In the genomic region with DNA sequence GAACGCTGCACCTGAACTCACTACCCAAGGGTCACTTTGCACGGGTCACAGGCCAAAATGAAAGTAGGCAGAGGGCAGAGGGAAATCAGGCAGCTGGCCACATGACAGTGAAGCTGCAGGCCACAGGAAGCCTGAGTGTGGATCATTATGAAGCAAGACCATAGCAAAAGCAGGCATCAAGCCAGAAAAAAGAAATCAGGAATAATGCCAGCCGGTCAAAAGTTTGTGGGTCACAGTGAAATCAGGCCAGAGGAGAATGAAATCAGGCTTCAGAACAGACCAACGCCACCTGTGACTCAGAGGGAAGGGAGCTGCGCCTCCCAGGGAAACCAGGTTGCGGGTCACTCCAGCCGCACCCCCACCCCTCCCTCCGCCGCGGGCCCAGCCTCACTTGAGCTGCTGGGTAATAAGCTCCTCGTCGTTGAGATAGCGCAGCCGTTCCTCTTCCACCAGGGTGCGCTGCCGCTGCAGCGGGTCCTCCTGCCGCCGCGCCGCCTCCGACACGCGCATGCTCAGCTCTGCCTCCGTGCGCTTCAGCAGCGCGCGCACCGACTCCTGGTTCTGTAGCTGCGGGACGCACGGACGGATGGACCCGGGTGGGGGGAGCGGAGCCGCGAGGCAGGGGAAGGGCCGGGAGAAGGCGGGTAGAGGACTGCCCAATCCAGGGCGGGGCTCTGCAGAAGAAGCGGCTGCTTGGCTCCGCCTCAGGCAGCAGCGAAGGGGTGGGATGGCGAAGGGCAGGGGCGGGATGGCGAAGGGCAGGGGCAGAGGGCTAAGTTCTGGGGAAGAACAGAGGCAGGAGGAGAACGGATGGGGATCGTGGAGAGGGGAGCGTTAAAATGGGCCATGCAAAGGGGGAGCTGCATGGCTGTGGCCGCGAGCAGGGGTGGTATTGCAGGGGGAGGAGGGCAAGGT, we compare ENCODE assay signal across 1 cellular context.
TF ChIP-seq lines count a peak whose summit lies in the region.

No MANE protein-coding gene starts in this region.

TF ChIP-seq in K562, 482 proteins besides CTCF, POLR2A, EP300 and RAD21 (continued from another document and continues in another):
- TF ChIP-seq NR2C1 (IDR thresholded peaks at IDR 0.05) (no peak), NR2C1 (tag; IDR thresholded peaks at IDR 0.05) (no peak), SIN3A (IDR thresholded peaks at IDR 0.05; ENCODE audit: borderline replicate concordance in 2 of 2, control insufficient read depth in 1 of 2, low read depth in 2 of 2, low read length in 2 of 2) (no peak), CEBPG (CRISPR knock-in tag; IDR thresholded peaks at IDR 0.05) (no peak), CEBPG (tag; conservative IDR thresholded peaks at IDR 0.05 in 1 of 2, IDR thresholded peaks at IDR 0.05 in 1 of 2) (no peak), ZNF584 (CRISPR knock-in tag; IDR thresholded peaks at IDR 0.05; ENCODE audit: low read depth) (no peak), HLTF (IDR thresholded peaks at IDR 0.05) (no peak), CREM (IDR thresholded peaks at IDR 0.05; ENCODE audit: low read depth) (peak; percentile 81), FIP1L1 (IDR thresholded peaks at IDR 0.05; ENCODE audit: low read depth, low read length, poor library complexity, severe bottlenecking) (peak; percentile 27), ZNF121 (CRISPR knock-in tag; conservative IDR thresholded peaks at IDR 0.05) (no peak), BCOR (IDR thresholded peaks at IDR 0.05) (0 out of 2 replicates have a peak, but pooled peaks have one; percentile 29), RCOR1 (IDR thresholded peaks at IDR 0.05; ENCODE audit: borderline replicate concordance in 1 of 2, low read depth in 2 of 2, low read length in 2 of 2) (peak in 1 of 2 experiments; percentile 76; a peak in 2 of 4 replicates), KDM2B (CRISPR knock-in tag; IDR thresholded peaks at IDR 0.05) (peak; percentile 71; the same call in 1 of the 2 replicates), NELFE (IDR thresholded peaks at IDR 0.05; ENCODE audit: insufficient read depth, insufficient read length) (no peak), CAMTA2 (CRISPR knock-in tag; conservative IDR thresholded peaks at IDR 0.05) (no peak), ZFX (CRISPR knock-in tag; IDR thresholded peaks at IDR 0.05) (no peak), ZNF184 (CRISPR knock-in tag; IDR thresholded peaks at IDR 0.05) (no peak), SMARCB1 (IDR thresholded peaks at IDR 0.05; ENCODE audit: insufficient read length, low read depth) (no peak), ZNF764 (CRISPR knock-in tag; IDR thresholded peaks at IDR 0.05; ENCODE audit: low read depth) (no peak), ETS2 (tag; IDR thresholded peaks at IDR 0.05; ENCODE audit: borderline replicate concordance, poor library complexity, severe bottlenecking) (no peak), RBM15 (IDR thresholded peaks at IDR 0.05; ENCODE audit: insufficient read depth, low read length) (no peak), POLR3A (IDR thresholded peaks at IDR 0.05; ENCODE audit: borderline replicate concordance, extremely low read depth, insufficient read depth, insufficient read length) (no peak), ZKSCAN1 (IDR thresholded peaks at IDR 0.05; ENCODE audit: low read depth, low read length) (0 out of 2 replicates have a peak, but pooled peaks have one; percentile 21), NCOR1 (IDR thresholded peaks at IDR 0.05) (no peak), MTF1 (CRISPR knock-in tag; IDR thresholded peaks at IDR 0.05; ENCODE audit: borderline replicate concordance) (no peak), ZZZ3 (IDR thresholded peaks at IDR 0.05) (no peak), RFX1 (IDR thresholded peaks at IDR 0.05) (no peak), TRIM28 (IDR thresholded peaks at IDR 0.05) (no peak), NBN (IDR thresholded peaks at IDR 0.05; ENCODE audit: low read depth) (no peak), TBP (optimal IDR thresholded peaks at IDR 0.05; ENCODE audit: low read depth, low read length) (no peak), FOXJ2 (tag; IDR thresholded peaks at IDR 0.05) (0 out of 2 replicates have a peak, but pooled peaks have one; percentile 20), CTBP1 (IDR thresholded peaks at IDR 0.05; ENCODE audit: borderline replicate concordance) (peak; percentile 93), ZNF436 (CRISPR knock-in tag; IDR thresholded peaks at IDR 0.05) (no peak), SMARCA5 (IDR thresholded peaks at IDR 0.05) (no peak), NFE2L1 (tag; IDR thresholded peaks at IDR 0.05; ENCODE audit: borderline replicate concordance, low read depth) (no peak)
- TF ChIP-seq, protein P1, sequence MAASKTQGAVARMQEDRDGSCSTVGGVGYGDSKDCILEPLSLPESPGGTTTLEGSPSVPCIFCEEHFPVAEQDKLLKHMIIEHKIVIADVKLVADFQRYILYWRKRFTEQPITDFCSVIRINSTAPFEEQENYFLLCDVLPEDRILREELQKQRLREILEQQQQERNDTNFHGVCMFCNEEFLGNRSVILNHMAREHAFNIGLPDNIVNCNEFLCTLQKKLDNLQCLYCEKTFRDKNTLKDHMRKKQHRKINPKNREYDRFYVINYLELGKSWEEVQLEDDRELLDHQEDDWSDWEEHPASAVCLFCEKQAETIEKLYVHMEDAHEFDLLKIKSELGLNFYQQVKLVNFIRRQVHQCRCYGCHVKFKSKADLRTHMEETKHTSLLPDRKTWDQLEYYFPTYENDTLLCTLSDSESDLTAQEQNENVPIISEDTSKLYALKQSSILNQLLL (CRISPR knock-in tag; IDR thresholded peaks at IDR 0.05; ENCODE audit: borderline replicate concordance), result no peak
- TF ChIP-seq, protein P2, sequence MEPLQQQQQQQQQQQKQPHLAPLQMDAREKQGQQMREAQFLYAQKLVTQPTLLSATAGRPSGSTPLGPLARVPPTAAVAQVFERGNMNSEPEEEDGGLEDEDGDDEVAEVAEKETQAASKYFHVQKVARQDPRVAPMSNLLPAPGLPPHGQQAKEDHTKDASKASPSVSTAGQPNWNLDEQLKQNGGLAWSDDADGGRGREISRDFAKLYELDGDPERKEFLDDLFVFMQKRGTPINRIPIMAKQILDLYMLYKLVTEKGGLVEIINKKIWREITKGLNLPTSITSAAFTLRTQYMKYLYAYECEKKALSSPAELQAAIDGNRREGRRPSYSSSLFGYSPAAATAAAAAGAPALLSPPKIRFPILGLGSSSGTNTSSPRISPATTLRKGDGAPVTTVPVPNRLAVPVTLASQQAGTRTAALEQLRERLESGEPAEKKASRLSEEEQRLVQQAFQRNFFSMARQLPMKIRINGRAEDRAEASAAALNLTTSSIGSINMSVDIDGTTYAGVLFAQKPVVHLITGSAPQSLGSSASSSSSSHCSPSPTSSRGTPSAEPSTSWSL (CRISPR knock-in tag; IDR thresholded peaks at IDR 0.05; ENCODE audit: borderline replicate concordance), result no peak
- TF ChIP-seq, protein P3, sequence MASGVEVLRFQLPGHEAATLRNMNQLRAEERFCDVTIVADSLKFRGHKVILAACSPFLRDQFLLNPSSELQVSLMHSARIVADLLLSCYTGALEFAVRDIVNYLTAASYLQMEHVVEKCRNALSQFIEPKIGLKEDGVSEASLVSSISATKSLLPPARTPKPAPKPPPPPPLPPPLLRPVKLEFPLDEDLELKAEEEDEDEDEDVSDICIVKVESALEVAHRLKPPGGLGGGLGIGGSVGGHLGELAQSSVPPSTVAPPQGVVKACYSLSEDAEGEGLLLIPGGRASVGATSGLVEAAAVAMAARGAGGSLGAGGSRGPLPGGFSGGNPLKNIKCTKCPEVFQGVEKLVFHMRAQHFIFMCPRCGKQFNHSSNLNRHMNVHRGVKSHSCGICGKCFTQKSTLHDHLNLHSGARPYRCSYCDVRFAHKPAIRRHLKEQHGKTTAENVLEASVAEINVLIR (CRISPR knock-in tag; IDR thresholded peaks at IDR 0.05), result no peak
- TF ChIP-seq, protein P4, sequence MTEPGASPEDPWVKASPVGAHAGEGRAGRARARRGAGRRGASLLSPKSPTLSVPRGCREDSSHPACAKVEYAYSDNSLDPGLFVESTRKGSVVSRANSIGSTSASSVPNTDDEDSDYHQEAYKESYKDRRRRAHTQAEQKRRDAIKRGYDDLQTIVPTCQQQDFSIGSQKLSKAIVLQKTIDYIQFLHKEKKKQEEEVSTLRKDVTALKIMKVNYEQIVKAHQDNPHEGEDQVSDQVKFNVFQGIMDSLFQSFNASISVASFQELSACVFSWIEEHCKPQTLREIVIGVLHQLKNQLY (CRISPR knock-in tag; conservative IDR thresholded peaks at IDR 0.05), result no peak
- TF ChIP-seq, protein P5, sequence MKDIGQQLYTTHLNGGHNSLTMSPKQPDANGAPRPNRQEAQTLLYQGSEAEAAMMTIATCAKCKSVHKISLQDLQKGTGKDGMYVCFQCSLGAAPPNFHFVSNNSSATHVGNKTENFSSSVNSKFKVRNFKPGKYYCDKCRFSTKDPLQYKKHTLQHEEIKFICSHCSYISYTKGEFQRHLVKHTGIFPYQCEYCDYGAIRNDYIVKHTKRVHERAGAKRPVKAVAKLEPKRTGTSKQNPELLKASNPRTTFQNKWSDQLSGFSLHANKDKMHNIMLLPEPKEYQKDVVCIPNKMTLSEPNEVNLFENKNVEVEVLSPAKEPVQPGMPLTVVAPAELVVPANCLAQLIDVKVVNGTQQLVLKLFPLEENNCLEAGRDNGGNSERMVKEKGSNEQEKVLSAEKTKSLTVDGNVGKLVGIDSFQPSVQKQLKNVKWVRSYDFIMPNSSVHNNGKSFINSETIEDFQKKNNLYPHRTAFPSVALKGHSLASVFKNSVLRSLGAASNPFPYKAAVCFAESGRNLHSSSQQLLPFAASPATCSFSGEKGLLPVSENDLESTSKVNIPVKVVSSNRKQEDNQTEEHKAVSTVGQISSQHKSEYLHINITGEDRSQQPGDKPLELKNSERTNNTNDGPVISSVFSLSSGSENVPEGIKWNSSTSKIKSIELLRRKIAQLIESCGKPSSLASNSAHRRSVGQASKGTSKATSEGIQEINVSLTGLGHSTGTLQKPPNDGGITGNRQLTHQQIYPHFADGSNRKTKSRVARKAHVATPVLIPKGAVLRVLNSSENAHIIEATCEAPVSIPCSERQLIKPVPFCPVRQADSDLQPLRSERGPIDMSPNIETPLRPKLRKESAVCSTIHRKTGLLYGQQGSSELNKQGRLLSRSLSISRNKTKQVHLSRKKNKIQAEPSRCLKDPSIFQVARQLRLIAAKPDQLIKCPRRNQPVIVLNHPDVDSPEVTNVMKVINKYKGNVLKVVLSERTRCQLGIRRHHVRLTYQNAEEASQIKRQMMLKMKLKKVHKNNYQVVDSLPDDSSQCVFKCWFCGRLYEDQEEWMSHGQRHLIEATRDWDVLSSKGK (CRISPR knock-in tag; IDR thresholded peaks at IDR 0.05), result no peak
- TF ChIP-seq, protein P6, sequence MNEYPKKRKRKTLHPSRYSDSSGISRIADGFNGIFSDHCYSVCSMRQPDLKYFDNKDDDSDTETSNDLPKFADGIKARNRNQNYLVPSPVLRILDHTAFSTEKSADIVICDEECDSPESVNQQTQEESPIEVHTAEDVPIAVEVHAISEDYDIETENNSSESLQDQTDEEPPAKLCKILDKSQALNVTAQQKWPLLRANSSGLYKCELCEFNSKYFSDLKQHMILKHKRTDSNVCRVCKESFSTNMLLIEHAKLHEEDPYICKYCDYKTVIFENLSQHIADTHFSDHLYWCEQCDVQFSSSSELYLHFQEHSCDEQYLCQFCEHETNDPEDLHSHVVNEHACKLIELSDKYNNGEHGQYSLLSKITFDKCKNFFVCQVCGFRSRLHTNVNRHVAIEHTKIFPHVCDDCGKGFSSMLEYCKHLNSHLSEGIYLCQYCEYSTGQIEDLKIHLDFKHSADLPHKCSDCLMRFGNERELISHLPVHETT (CRISPR knock-in tag; conservative IDR thresholded peaks at IDR 0.05 in 1 of 2, IDR thresholded peaks at IDR 0.05 in 1 of 2), result no peak
- TF ChIP-seq, protein P7, sequence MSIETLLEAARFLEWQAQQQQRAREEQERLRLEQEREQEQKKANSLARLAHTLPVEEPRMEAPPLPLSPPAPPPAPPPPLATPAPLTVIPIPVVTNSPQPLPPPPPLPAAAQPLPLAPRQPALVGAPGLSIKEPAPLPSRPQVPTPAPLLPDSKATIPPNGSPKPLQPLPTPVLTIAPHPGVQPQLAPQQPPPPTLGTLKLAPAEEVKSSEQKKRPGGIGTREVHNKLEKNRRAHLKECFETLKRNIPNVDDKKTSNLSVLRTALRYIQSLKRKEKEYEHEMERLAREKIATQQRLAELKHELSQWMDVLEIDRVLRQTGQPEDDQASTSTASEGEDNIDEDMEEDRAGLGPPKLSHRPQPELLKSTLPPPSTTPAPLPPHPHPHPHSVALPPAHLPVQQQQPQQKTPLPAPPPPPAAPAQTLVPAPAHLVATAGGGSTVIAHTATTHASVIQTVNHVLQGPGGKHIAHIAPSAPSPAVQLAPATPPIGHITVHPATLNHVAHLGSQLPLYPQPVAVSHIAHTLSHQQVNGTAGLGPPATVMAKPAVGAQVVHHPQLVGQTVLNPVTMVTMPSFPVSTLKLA (conservative IDR thresholded peaks at IDR 0.05), result no peak
- TF ChIP-seq, protein P8, sequence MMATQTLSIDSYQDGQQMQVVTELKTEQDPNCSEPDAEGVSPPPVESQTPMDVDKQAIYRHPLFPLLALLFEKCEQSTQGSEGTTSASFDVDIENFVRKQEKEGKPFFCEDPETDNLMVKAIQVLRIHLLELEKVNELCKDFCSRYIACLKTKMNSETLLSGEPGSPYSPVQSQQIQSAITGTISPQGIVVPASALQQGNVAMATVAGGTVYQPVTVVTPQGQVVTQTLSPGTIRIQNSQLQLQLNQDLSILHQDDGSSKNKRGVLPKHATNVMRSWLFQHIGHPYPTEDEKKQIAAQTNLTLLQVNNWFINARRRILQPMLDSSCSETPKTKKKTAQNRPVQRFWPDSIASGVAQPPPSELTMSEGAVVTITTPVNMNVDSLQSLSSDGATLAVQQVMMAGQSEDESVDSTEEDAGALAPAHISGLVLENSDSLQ (IDR thresholded peaks at IDR 0.05), result no peak
